8 cellular contexts compared by ENCODE assay signal in the genomic region with DNA sequence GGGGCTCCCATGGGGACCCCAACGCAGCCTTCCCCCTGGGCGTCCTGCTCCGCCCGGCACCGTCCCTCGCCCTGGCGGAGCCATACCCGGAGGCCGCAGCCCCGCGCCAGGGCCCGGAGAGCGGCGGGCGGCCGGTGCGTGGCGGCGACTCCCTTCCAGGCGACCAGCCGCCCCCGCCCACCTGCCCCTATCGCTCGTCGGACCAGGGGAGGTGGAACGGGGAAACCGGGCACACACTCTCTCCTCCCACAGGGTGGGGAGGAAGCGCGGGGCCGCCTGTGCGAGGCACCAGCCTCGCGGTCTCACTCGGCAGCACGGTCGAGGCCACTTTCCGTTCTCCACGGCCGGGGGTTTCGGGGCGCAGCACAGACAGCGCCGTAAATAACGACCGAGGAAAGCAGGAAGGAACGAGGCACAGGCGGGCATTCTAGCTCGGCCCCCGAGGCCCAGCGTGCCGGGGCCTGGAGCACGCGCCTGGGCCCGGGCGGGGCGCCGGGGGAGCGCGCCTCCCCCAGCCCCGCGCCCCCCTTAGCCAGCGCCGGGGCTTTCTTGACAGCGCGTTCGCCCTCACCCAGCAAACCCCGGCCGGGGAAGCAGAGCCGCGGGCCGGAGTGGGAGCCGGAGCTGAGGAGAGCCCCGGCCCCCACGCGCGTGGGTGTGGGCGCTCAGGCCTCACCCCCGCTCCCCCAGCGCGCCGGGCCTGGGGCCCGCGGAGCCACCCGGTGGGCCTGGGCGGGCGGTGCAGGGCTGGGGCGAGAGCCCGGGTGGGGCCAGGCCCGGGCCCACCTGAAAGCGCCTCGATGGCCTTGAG. TPM values are rescaled to one million over a fixed set of nuclear protein-coding genes. Genes with fewer than 3 reads are reported as not detected.
DNase-seq lines count a peak whose midpoint lies in the region; ATAC-seq lines count a peak whose summit lies in the region.

No MANE protein-coding gene starts in this region.

- intact Hi-C loops in left ventricle myocardium superior (cut with micrococcal nuclease), result no loop called here

- DNase-seq in NCI-H2227 (lab: John Stamatoyannopoulos, UW; ENCODE audit: unreplicated experiment) (peak; percentile 51), NCI-H2227 treated with DMSO at 0.1 percent for 48 hours (lab: John Stamatoyannopoulos, UW) (no peak), LHCN-M2 (ENCODE audit: low read depth) (peak; percentile 47), left ventricle myocardium superior (no peak), cerebellar cortex (ENCODE audit: low spot score) (no peak)
- peak; percentile 34 for DNase-seq in activated naive CD4-positive, alpha-beta T cell treated with Interleukin-2 at 50 U/mL for 16 hours
- DNase-seq in stimulated activated CD4-positive, alpha-beta T cell treated with anti-CD3 and anti-CD28 coated beads, Interleukin-4, amount 100 ng/mL, for 1 hour, result peak; percentile 41

- ATAC-seq in left ventricle myocardium superior, result peak; percentile 20
- no peak for ATAC-seq in HG03457 (IDR thresholded peaks at IDR 0.05; ENCODE audit: unreplicated experiment)

RNA-seq across cellular contexts. Expression of a gene that starts 0.9 kb away (rescaled TPM):
- total RNA-seq in LHCN-M2 (2014; rRNA removed) (60.3 and 63.3 TPM in 2 replicates), left ventricle myocardium superior (not detected)
- 15.1 TPM for polyA plus RNA-seq in LHCN-M2 (2012)

Comparison
In these comparisons a context has a peak if more than half of its experiments do, and no peak if none do; other contexts are left out.
1. DNase-seq: peak in NCI-H2227 (single experiment), LHCN-M2 (single experiment), activated naive CD4-positive, alpha-beta T cell treated with Interleukin-2 at 50 U/mL for 16 hours (single experiment) and stimulated activated CD4-positive, alpha-beta T cell treated with anti-CD3 and anti-CD28 coated beads, Interleukin-4, amount 100 ng/mL, for 1 hour (single experiment); none in NCI-H2227 treated with DMSO at 0.1 percent for 48 hours (single experiment), left ventricle myocardium superior (single experiment) and cerebellar cortex (single experiment).
2. RNA of a gene that starts 0.9 kb away (total RNA-seq): 60.3 to 63.3 TPM in LHCN-M2; not detected in left ventricle myocardium superior (single experiment); every median in the first group is over 10 times any median in the second.